Comparison of ENCODE assay signal across 8 cellular contexts in genomic region chr5:132457371-132458225, GRCh38. TPM values are rescaled to one million over a fixed set of nuclear protein-coding genes. Genes with fewer than 3 reads are reported as not detected.
DNase-seq lines count a peak whose midpoint lies in the region; ATAC-seq and TF ChIP-seq lines count a peak whose summit lies in the region.

No MANE protein-coding gene starts in this region.

- no peak for TF ChIP-seq CTCF in gastrocnemius medialis (IDR thresholded peaks at IDR 0.05 in 4 of 5, conservative IDR thresholded peaks at IDR 0.05 in 1 of 5)

- H3K36me3 ChIP-seq in SJSA1: no peaks in the 10 kb centered on the region
- no peaks in the 10 kb centered on the region for H3K36me3 ChIP-seq in gastrocnemius medialis

- H3K4me3 ChIP-seq in SJSA1: no peak overlapping the region
- H3K4me3 ChIP-seq in gastrocnemius medialis: no peak overlapping the region

- H3K27me3 ChIP-seq in SJSA1 (replicated peaks) (no peaks in the 10 kb centered on the region), gastrocnemius medialis (no peaks in the 10 kb centered on the region)

- intact Hi-C loops in gastrocnemius medialis (cut with DNase I; ENCODE audit: low total_unique reads): loop anchor here (2.0 to 5.0 kb wide), 3 partner anchors 23 to 185 kb away; no protein-coding TSS in a partner anchor

- in situ Hi-C loops in gastrocnemius medialis (cut with MboI; ENCODE audit: low sequenced_read_pairs in 4 of 4): no loop called here

- H3K27ac ChIP-seq in SJSA1 (peak overlapping the region; percentile 95), epithelial cell of prostate (peak overlapping the region; percentile 92), gastrocnemius medialis (peak overlapping the region; percentile 74 to 95 (median 82))

- no peaks in the 10 kb centered on the region for H3K9me3 ChIP-seq in SJSA1 (replicated peaks)
- H3K9me3 ChIP-seq in gastrocnemius medialis: no peaks in the 10 kb centered on the region

- ATAC-seq in GM21786 (IDR thresholded peaks at IDR 0.05; ENCODE audit: unreplicated experiment) (peak; percentile 2), gastrocnemius medialis (peak; percentile 75 to 87), HG02970 (IDR thresholded peaks at IDR 0.05; ENCODE audit: low FRiP score, unreplicated experiment) (no peak), GM19452 (IDR thresholded peaks at IDR 0.05; ENCODE audit: unreplicated experiment) (no peak)

- DNase-seq in AG08395 (ENCODE audit: low spot score) (peak; percentile 81), SJSA1 (ENCODE audit: low read depth in 1 of 2, low spot score in 2 of 2) (peak; percentile 83 to 87), epithelial cell of prostate (ENCODE audit: low read depth, low spot score) (no peak), gastrocnemius medialis (peak; percentile 39 to 91)
- DNase-seq in stimulated activated CD4-positive, alpha-beta T cell treated with anti-CD3 and anti-CD28 coated beads, Interleukin-15, amount 100 ng/mL, for 24 hours: no peak

- H3K4me1 ChIP-seq in SJSA1 (replicated peaks) (peaks cover 56% of the 10 kb centered on the region), gastrocnemius medialis (peaks cover 42 to 50% of the 10 kb centered on the region in 2 donors)

- TF ChIP-seq POLR2A in gastrocnemius medialis (IDR thresholded peaks at IDR 0.05): no peak

RNA-seq across cellular contexts. Expression of gene IRF1, which starts 33.0 kb away (rescaled TPM):
- total RNA-seq in SJSA1 (2014; rRNA removed; shearing (Covaris generic)): 16.0 and 18.4 TPM in 2 replicates
- total RNA-seq in gastrocnemius medialis: 10 to 100 TPM in 1 of 4 donors, 1 to 10 TPM in 3; 5.5 to 20.6 (median 8.4) TPM

Comparison
In these comparisons a context has a peak if more than half of its experiments do, and no peak if none do; other contexts are left out.
1. DNase-seq: peak in AG08395 (single experiment), SJSA1 (2 of 2) and gastrocnemius medialis (2 of 2); none in epithelial cell of prostate (single experiment) and stimulated activated CD4-positive, alpha-beta T cell treated with anti-CD3 and anti-CD28 coated beads, Interleukin-15, amount 100 ng/mL, for 24 hours (single experiment).
2. ATAC-seq: peak in GM21786 (single experiment) and gastrocnemius medialis (2 of 2); none in HG02970 (single experiment) and GM19452 (single experiment).
3. Peak in every context shown above with its lines, with median percentiles within 50 percentile points of each other: H3K27ac ChIP-seq.